Comparison of ENCODE assay signal across 31 cellular contexts in the genomic region with DNA sequence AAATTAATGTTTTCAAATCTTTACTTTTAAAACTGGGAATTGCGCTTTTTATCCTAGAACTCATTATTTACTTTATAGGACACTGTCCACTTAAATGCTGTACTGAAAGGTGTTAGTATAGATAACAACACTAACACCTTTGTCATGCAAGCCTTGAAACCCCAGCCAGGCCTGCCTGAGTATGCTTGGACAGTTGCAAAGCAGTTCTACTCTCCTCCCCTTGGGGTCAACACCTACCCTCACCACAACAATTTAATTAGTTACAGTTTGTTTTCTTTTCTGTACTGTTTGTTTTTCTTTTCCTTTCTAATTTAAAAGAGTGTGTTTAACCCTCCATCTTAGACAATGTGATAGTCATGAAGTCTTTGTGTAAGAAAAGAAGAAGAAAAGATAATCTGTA.
"Had no signal": no experiment of that assay in that cellular context is flagged by ENCODE, and none has a peak within 500 bp of the region (broad histone marks: within the 10 kb centered on the region; RNA-seq: fewer than 3 reads in every experiment).

No MANE protein-coding gene starts in this region.

- DNase-seq: dermis blood vessel endothelial cell; effector memory CD4-positive, alpha-beta T cell; erythroblast; esophagus squamous epithelium; foreskin melanocyte; glutamatergic neuron; heart right ventricle; hippocampal formation; islet precursor cell; kidney glomerular epithelial cell; natural killer cell; pancreas; stimulated activated CD4-positive, alpha-beta T cell treated with anti-CD3 and anti-CD28 coated beads, Interleukin-12 subunit alpha, Interleukin-12 subunit beta, amount 100 ng/mL, for 4 hours; stimulated activated CD4-positive, alpha-beta T cell treated with anti-CD3 and anti-CD28 coated beads, Interleukin-1b, Interleukin-23, amount 100 ng/mL, for 48 hours; stimulated activated CD4-positive, alpha-beta T cell treated with anti-CD3 and anti-CD28 coated beads, Interleukin-4, amount 100 ng/mL, for 1 hour; stimulated activated CD8-positive, alpha-beta memory T cell treated with anti-CD3 and anti-CD28 coated beads, Interleukin-4, amount 100 ng/mL, for 48 hours; stimulated activated naive CD4-positive, alpha-beta T cell; stimulated activated naive CD8-positive, alpha-beta T cell treated with anti-CD3 and anti-CD28 coated beads, Interleukin-15, amount 100 ng/mL, for 72 hours; transverse colon had no signal

- H3K4me2 ChIP-seq: smooth muscle cell had no signal

- H3K4me1 Mint-ChIP-seq: memory B cell; natural killer cell; neural crest cell; stimulated activated naive CD8-positive, alpha-beta T cell treated with anti-CD3 and anti-CD28 coated beads, Interleukin-15, amount 100 ng/mL, for 72 hours had no signal

- H3K27me3 ChIP-seq: esophagus squamous epithelium, heart right ventricle, neutrophil, pancreas, right atrium auricular region, suprapubic skin, transverse colon, vagina had no signal

- H3K4me3 ChIP-seq: coronary artery, esophagus squamous epithelium, heart right ventricle, lung, pancreas, right atrium auricular region, smooth muscle cell, suprapubic skin, transverse colon, vagina had no signal

- ATAC-seq: heart right ventricle; left lobe of liver; natural killer cell; pancreas; sciatic nerve; stimulated activated naive CD8-positive, alpha-beta T cell treated with anti-CD3 and anti-CD28 coated beads, Interleukin-15, amount 100 ng/mL, for 72 hours had no signal

- H3K9me3 ChIP-seq: esophagus squamous epithelium, neutrophil, pancreas, right atrium auricular region, suprapubic skin, transverse colon, vagina had no signal

- H3K27ac Mint-ChIP-seq: memory B cell; natural killer cell; progenitor cell of endocrine pancreas; stimulated activated naive CD8-positive, alpha-beta T cell treated with anti-CD3 and anti-CD28 coated beads, Interleukin-15, amount 100 ng/mL, for 72 hours had no signal

- H3K36me3 ChIP-seq: esophagus squamous epithelium, heart right ventricle, neutrophil, pancreas, right atrium auricular region, suprapubic skin, transverse colon, vagina had no signal

- H3K4me3 Mint-ChIP-seq: memory B cell; natural killer cell; neural crest cell; stimulated activated naive CD8-positive, alpha-beta T cell treated with anti-CD3 and anti-CD28 coated beads, Interleukin-15, amount 100 ng/mL, for 72 hours had no signal

- FAIRE-seq: pancreas had no signal

- H3K27me3 Mint-ChIP-seq: memory B cell; progenitor cell of endocrine pancreas; stimulated activated naive CD8-positive, alpha-beta T cell treated with anti-CD3 and anti-CD28 coated beads, Interleukin-15, amount 100 ng/mL, for 72 hours had no signal

- H3K27ac ChIP-seq: coronary artery, esophagus squamous epithelium, heart right ventricle, neutrophil, pancreas, right atrium auricular region, suprapubic skin, transverse colon, vagina had no signal

- H3K4me1 ChIP-seq: esophagus squamous epithelium, pancreas, suprapubic skin, transverse colon, vagina had no signal
